24 cellular contexts compared by ENCODE assay signal in genomic region chr9:21904371-21904770, GRCh38.
DNase-seq lines count a peak whose midpoint lies in the region; ATAC-seq, FAIRE-seq and TF ChIP-seq lines count a peak whose summit lies in the region.
"Had no signal": no experiment of that assay in that cellular context is flagged by ENCODE, and none has a peak within 500 bp of the region (broad histone marks: within the 10 kb centered on the region; RNA-seq: fewer than 3 reads in every experiment).

No MANE protein-coding gene starts in this region.

- no peak overlapping the region for H3K9ac ChIP-seq in endothelial cell of umbilical vein (replicated peaks; ENCODE audit: extremely low read depth, insufficient read depth, low read length)
- H3K9ac ChIP-seq in neuronal stem cell (ENCODE audit: low read depth, low read length, poor library complexity) = no peak overlapping the region

- no peak for TF ChIP-seq POLR2A in endothelial cell of umbilical vein (IDR thresholded peaks at IDR 0.05; ENCODE audit: low read depth, low read length)
- no peak for TF ChIP-seq POLR2A in GM18505 (IDR thresholded peaks at IDR 0.05; ENCODE audit: borderline replicate concordance, extremely low read depth, insufficient read depth, insufficient read length)

- H3K4me3 ChIP-seq in endothelial cell of umbilical vein (replicated peaks in 1 of 3; ENCODE audit: insufficient read depth in 1 of 3, low read depth in 1 of 3, low read length in 3 of 3) = no peak overlapping the region
- H3K4me3 ChIP-seq in neuronal stem cell (ENCODE audit: low read length in 2 of 2) = no peak overlapping the region
- H3K4me3 ChIP-seq: colonic mucosa, pancreas, right lobe of liver, SK-N-MC, testis had no signal

- no peaks in the 10 kb centered on the region for H3K9me3 ChIP-seq in endothelial cell of umbilical vein (replicated peaks; ENCODE audit: control insufficient read depth, insufficient read depth, low read length)
- peaks cover 8 to 47% of the 10 kb centered on the region in 2 donors for H3K9me3 ChIP-seq in neuronal stem cell (replicated peaks in 1 of 2; ENCODE audit: control insufficient read depth in 2 of 2, insufficient read depth in 1 of 2, low read depth in 1 of 2, low read length in 2 of 2)
- H3K9me3 ChIP-seq: colonic mucosa, pancreas, right lobe of liver, testis had no signal

- H3K9me1 ChIP-seq in endothelial cell of umbilical vein (replicated peaks; ENCODE audit: control insufficient read depth, extremely low read depth, insufficient read depth, low read length) = peaks cover 2% of the 10 kb centered on the region

- WGBS in neuronal stem cell (ENCODE audit: extremely low coverage in 2 of 2, insufficient read length in 2 of 2, insufficient replicate concordance in 1 of 2), 2 donors = no CpG with 5 or more reads among the region's 4 CpGs

- CTCF ChIA-PET in endothelial cell of umbilical vein (lab: Charles Lee) = no interaction called here

- peak overlapping the region; percentile 12 for H3K27ac ChIP-seq in endothelial cell of umbilical vein (ENCODE audit: insufficient read depth, low read depth, low read length)
- no peak overlapping the region for H3K27ac ChIP-seq in neuronal stem cell (replicated peaks; ENCODE audit: low read length)
- H3K27ac ChIP-seq: colonic mucosa, pancreas, right lobe of liver, SK-N-MC, testis had no signal

- no peak overlapping the region for H3K23ac ChIP-seq in neuronal stem cell (ENCODE audit: low read depth, low read length, poor library complexity)

- H2BK120ac ChIP-seq in neuronal stem cell (ENCODE audit: low read depth, low read length) = no peak overlapping the region

- H4K91ac ChIP-seq in neuronal stem cell (ENCODE audit: low read depth, low read length, poor library complexity) = no peak overlapping the region

- H3K4me2 ChIP-seq in endothelial cell of umbilical vein (ENCODE audit: insufficient read depth, low read length) (no peak overlapping the region), neuronal stem cell (ENCODE audit: insufficient read depth, low read length, poor library complexity, severe bottlenecking) (no peak overlapping the region)

- ATAC-seq in GM18505 (IDR thresholded peaks at IDR 0.05; ENCODE audit: unreplicated experiment) = no peak
- ATAC-seq: activated T-cell treated with anti-CD3 and anti-CD28 coated beads, Interleukin-2, amount 50 U/mL, for 72 hours; left cardiac atrium; naive thymus-derived CD8-positive, alpha-beta T cell; pancreas; right lobe of liver; stimulated activated effector memory CD8-positive, alpha-beta T cell treated with anti-CD3 and anti-CD28 coated beads, Interleukin-12 subunit alpha, Interleukin-12 subunit beta, amount 100 ng/mL, for 72 hours had no signal

- H3K79me2 ChIP-seq in endothelial cell of umbilical vein (ENCODE audit: control insufficient read depth, insufficient read depth, low read length) = no peaks in the 10 kb centered on the region

- no peak overlapping the region for H3K4ac ChIP-seq in neuronal stem cell (ENCODE audit: low read length)

- peak overlapping the region; percentile 21 for H4K8ac ChIP-seq in neuronal stem cell (ENCODE audit: low read depth, low read length)

- no peak overlapping the region for H3K18ac ChIP-seq in neuronal stem cell (ENCODE audit: low read length)

- no peaks in the 10 kb centered on the region for H3K79me1 ChIP-seq in neuronal stem cell (ENCODE audit: low read depth, low read length)

- H2AFZ ChIP-seq in endothelial cell of umbilical vein (ENCODE audit: low read depth, low read length) (peak overlapping the region; percentile 72), neuronal stem cell (ENCODE audit: low read length) (no peak overlapping the region)

- no peaks in the 10 kb centered on the region for H3K36me3 ChIP-seq in endothelial cell of umbilical vein (ENCODE audit: control insufficient read depth in 2 of 2, extremely low read depth in 1 of 2, insufficient read depth in 2 of 2, low read length in 2 of 2)
- H3K36me3 ChIP-seq in neuronal stem cell (replicated peaks in 1 of 2; ENCODE audit: control insufficient read depth in 2 of 2, insufficient read depth in 2 of 2, low read length in 2 of 2) = peaks cover 0 to 13% of the 10 kb centered on the region in 2 donors
- H3K36me3 ChIP-seq: colonic mucosa, pancreas, right lobe of liver had no signal

- no peaks in the 10 kb centered on the region for H4K20me1 ChIP-seq in endothelial cell of umbilical vein (replicated peaks; ENCODE audit: control insufficient read depth, extremely low read depth, insufficient read depth, low read length)

- POLR2A ChIA-PET in endothelial cell of umbilical vein (lab: Charles Lee) = no interaction called here

- H2BK5ac ChIP-seq in neuronal stem cell (ENCODE audit: low read length) = no peak overlapping the region

- peak; percentile 31 for FAIRE-seq in RCC 7860 (lab: Jason Lieb, UNC)
- FAIRE-seq in endothelial cell of umbilical vein (lab: Jason Lieb, UNC) = peak; percentile 62
- FAIRE-seq: pancreas had no signal

- dilution Hi-C loops in endothelial cell of umbilical vein (cut with MboI; ENCODE audit: extremely low pct_ligation_motif_present, low sequenced_read_pairs) = no loop called here

- H2AK5ac ChIP-seq in neuronal stem cell (ENCODE audit: low read depth, low read length) = no peak overlapping the region

- no peak for TF ChIP-seq CTCF in endothelial cell of umbilical vein (IDR thresholded peaks at IDR 0.05; ENCODE audit: extremely low read depth in 1 of 2, insufficient read depth in 1 of 2, low read depth in 1 of 2, low read length in 2 of 2)
- TF ChIP-seq CTCF in GM10266 (IDR thresholded peaks at IDR 0.05; ENCODE audit: control insufficient read depth, insufficient read depth, low read depth, missing control alignments) = no peak

- DNase-seq in AG20443 (ENCODE audit: low spot score) = peak; percentile 36
- peak; percentile 42 for DNase-seq in RCC 7860 (ENCODE audit: low spot score)
- DNase-seq in endothelial cell of umbilical vein (ENCODE audit: low read depth, low spot score) = peak; percentile 41
- DNase-seq in neuronal stem cell (ENCODE audit: low spot score) = no peak
- no peak for DNase-seq in head of caudate nucleus
- no peak for DNase-seq in NOMO-1 (lab: John Stamatoyannopoulos, UW; ENCODE audit: unreplicated experiment in 2 of 2)
- DNase-seq in GM10266 (ENCODE audit: extremely low spot score) = no peak
- DNase-seq: ACHN; activated B cell treated with CpG ODN at 0.5 μM for 24 hours; activated CD8-positive, alpha-beta memory T cell treated with anti-CD3 and anti-CD28 coated beads for 24 hours; activated naive CD4-positive, alpha-beta T cell treated with anti-CD3 and anti-CD28 coated beads, Interleukin-2, amount 50 U/mL, for 16 hours; activated T-cell treated with anti-CD3 and anti-CD28 coated beads, Interleukin-2, amount 50 U/mL, for 72 hours; CD4-positive, alpha-beta memory T cell; colonic mucosa; left cardiac atrium; naive thymus-derived CD8-positive, alpha-beta T cell; NCI-H1105 treated with DMSO at 0.1 percent for 48 hours; NCI-H2081; right lobe of liver; testis had no signal

- H3K14ac ChIP-seq in neuronal stem cell (ENCODE audit: low read length) = no peak overlapping the region

- H3K4me1 ChIP-seq in endothelial cell of umbilical vein (ENCODE audit: control insufficient read depth, extremely low read depth, insufficient read depth, low read length) = peaks cover 18% of the 10 kb centered on the region
- peaks cover 0 to 2% of the 10 kb centered on the region in 2 donors for H3K4me1 ChIP-seq in neuronal stem cell (ENCODE audit: control insufficient read depth in 2 of 2, insufficient read depth in 1 of 2, low read depth in 1 of 2, low read length in 2 of 2)
- H3K4me1 ChIP-seq: colonic mucosa, pancreas, right lobe of liver, testis had no signal

- H2BK12ac ChIP-seq in neuronal stem cell (ENCODE audit: low read length) = no peak overlapping the region

- H2BK15ac ChIP-seq in neuronal stem cell (ENCODE audit: low read length) = no peak overlapping the region

- intact Hi-C loops in endothelial cell of umbilical vein (cut with micrococcal nuclease) = no loop called here
- intact Hi-C loops in head of caudate nucleus (cut with DNase I) = no loop called here

- H3K27me3 ChIP-seq in endothelial cell of umbilical vein (ENCODE audit: control insufficient read depth in 2 of 2, insufficient read depth in 2 of 2, low read length in 2 of 2) (no peaks in the 10 kb centered on the region), neuronal stem cell (ENCODE audit: control insufficient read depth in 3 of 3, insufficient read depth in 3 of 3, low read depth in 1 of 3, low read length in 3 of 3) (no peaks in the 10 kb centered on the region)
- H3K27me3 ChIP-seq: colonic mucosa, pancreas, right lobe of liver, testis had no signal

- no TSS peak for BruUV-seq in endothelial cell of umbilical vein (replicated peaks; lab: Mats Ljungman, UMichigan)

TF ChIP-seq in endothelial cell of umbilical vein, 7 proteins besides CTCF, POLR2A, EP300 and RAD21:
- TF ChIP-seq EZH2 (IDR thresholded peaks at IDR 0.05; ENCODE audit: borderline replicate concordance, low read depth, low read length, severe bottlenecking) (no peak), FOS (IDR thresholded peaks at IDR 0.05; ENCODE audit: borderline replicate concordance, insufficient read depth, low read length) (peak; percentile 48), GATA2 (IDR thresholded peaks at IDR 0.05; ENCODE audit: insufficient read depth, insufficient read length, low read depth, low read length) (peak; percentile 34), POLR2AphosphoS5 (IDR thresholded peaks at IDR 0.05; ENCODE audit: insufficient read depth, low read depth, low read length) (no peak), MAX (IDR thresholded peaks at IDR 0.05; ENCODE audit: insufficient read depth, insufficient read length) (no peak), JUN (IDR thresholded peaks at IDR 0.05; ENCODE audit: borderline replicate concordance, insufficient read depth, insufficient read length, low read depth) (no peak), MYC (IDR thresholded peaks at IDR 0.05; ENCODE audit: low read depth, low read length) (no peak)
TF ChIP-seq in endothelial cell of umbilical vein: peak in this region for 2.

Comparison
In these comparisons a context has a peak if more than half of its experiments do, and no peak if none do; other contexts are left out.
1. DNase-seq: peak in AG20443 (single experiment), RCC 7860 (single experiment) and endothelial cell of umbilical vein (single experiment); none in neuronal stem cell (single experiment), head of caudate nucleus (0 of 42), NOMO-1 (0 of 2) and GM10266 (single experiment).